Comparison of ENCODE assay signal across 21 cellular contexts in the genomic region with DNA sequence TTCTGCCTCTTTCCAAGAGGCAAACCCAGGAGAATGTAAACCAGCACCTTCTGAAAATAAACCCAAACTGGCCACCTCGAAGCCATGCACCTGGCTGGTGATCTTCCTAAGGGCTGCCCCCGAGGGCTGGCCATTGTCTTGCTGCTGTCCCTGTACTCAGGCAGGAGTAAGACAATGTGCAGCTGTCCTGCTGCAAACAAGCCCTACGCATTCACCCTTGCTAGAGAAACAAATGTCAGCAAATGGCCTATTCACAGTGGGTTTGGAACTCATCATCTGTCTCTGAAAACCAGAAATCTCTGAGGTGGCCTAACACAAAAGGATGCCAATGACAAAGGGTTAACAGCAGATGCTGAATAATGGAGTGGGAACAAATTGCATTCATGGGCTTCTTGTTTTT.
A peak's percentile ranks its signal among the peaks of the same experiment; 100 is the strongest.
DNase-seq lines count a peak whose midpoint lies in the region; FAIRE-seq and TF ChIP-seq lines count a peak whose summit lies in the region.
"Had no signal": no experiment of that assay in that cellular context is flagged by ENCODE, and none has a peak within 500 bp of the region (broad histone marks: within the 10 kb centered on the region; RNA-seq: fewer than 3 reads in every experiment).

No MANE protein-coding gene starts in this region.

- H3K4me1 Mint-ChIP-seq in MCF 10A (ENCODE audit: insufficient read depth, unreplicated experiment) = peaks cover 7% of the 10 kb centered on the region
- H3K4me1 Mint-ChIP-seq: activated naive CD8-positive, alpha-beta T cell treated with anti-CD3 and anti-CD28 coated beads, Interleukin-2, amount 50 U/mL, for 24 hours; naive thymus-derived CD8-positive, alpha-beta T cell had no signal

- no peaks in the 10 kb centered on the region for H3K9me3 Mint-ChIP-seq in MCF 10A (ENCODE audit: unreplicated experiment)
- H3K9me3 Mint-ChIP-seq: activated naive CD8-positive, alpha-beta T cell treated with anti-CD3 and anti-CD28 coated beads, Interleukin-2, amount 50 U/mL, for 24 hours; activated T-cell treated with anti-CD3 and anti-CD28 coated beads, Interleukin-2, amount 50 U/mL, for 4 hours; naive thymus-derived CD8-positive, alpha-beta T cell had no signal

- peak; percentile 47 for FAIRE-seq in bronchial epithelial cell (lab: Jason Lieb, UNC)
- FAIRE-seq: HTR-8/SVneo, kidney had no signal

- TF ChIP-seq CTCF in bronchial epithelial cell (IDR thresholded peaks at IDR 0.05; ENCODE audit: insufficient read depth, low read length, severe bottlenecking) (no peak), MCF 10A (IDR thresholded peaks at IDR 0.05; ENCODE audit: unreplicated experiment) (no peak)

- CTCF ChIA-PET in MCF 10A (lab: Yijun Ruan, JAX) = interaction anchor here (0.6 kb wide), 1 partner anchor 127 kb away, joined by 3 read pairs; no protein-coding TSS in a partner anchor

- H3K27ac Mint-ChIP-seq in MCF 10A (ENCODE audit: low read depth, unreplicated experiment) = no peak overlapping the region
- H3K27ac Mint-ChIP-seq: activated naive CD8-positive, alpha-beta T cell treated with anti-CD3 and anti-CD28 coated beads, Interleukin-2, amount 50 U/mL, for 24 hours; naive thymus-derived CD8-positive, alpha-beta T cell had no signal

- no TSS peak for BruUV-seq in MCF 10A (replicated peaks; lab: Mats Ljungman, UMichigan)

- POLR2A ChIA-PET in MCF 10A (lab: Yijun Ruan, JAX) = no interaction called here

- H3K4me3 Mint-ChIP-seq in MCF 10A (ENCODE audit: unreplicated experiment) = no peak overlapping the region
- H3K4me3 Mint-ChIP-seq: activated naive CD8-positive, alpha-beta T cell treated with anti-CD3 and anti-CD28 coated beads, Interleukin-2, amount 50 U/mL, for 24 hours; activated T-cell treated with anti-CD3 and anti-CD28 coated beads, Interleukin-2, amount 50 U/mL, for 4 hours; naive thymus-derived CD8-positive, alpha-beta T cell had no signal

- peaks cover 7% of the 10 kb centered on the region for H3K36me3 Mint-ChIP-seq in MCF 10A (ENCODE audit: insufficient read depth, unreplicated experiment)
- H3K36me3 Mint-ChIP-seq: naive thymus-derived CD8-positive, alpha-beta T cell had no signal

- no peaks in the 10 kb centered on the region for H3K27me3 ChIP-seq in bronchial epithelial cell (ENCODE audit: control insufficient read depth, insufficient read depth, low read length)
- H3K27me3 ChIP-seq: right atrium auricular region, upper lobe of left lung had no signal

- H3K36me3 ChIP-seq in bronchial epithelial cell (ENCODE audit: control insufficient read depth, insufficient read depth, low read length) = no peaks in the 10 kb centered on the region
- H3K36me3 ChIP-seq: right atrium auricular region, spleen, upper lobe of left lung had no signal

- H3K27me3 Mint-ChIP-seq in MCF 10A (ENCODE audit: insufficient read depth, unreplicated experiment) = no peaks in the 10 kb centered on the region

- intact Hi-C loops in MCF 10A (cut with micrococcal nuclease) = no loop called here

- H3K4me3 ChIP-seq in bronchial epithelial cell (ENCODE audit: low read depth, low read length) = no peak overlapping the region
- H3K4me3 ChIP-seq: right atrium auricular region, spleen, upper lobe of left lung had no signal

- peak; percentile 68 for DNase-seq in NCI-H1092 treated with DMSO at 0.1 percent for 48 hours (lab: John Stamatoyannopoulos, UW)
- DNase-seq in NCI-H345 treated with DMSO at 0.1 percent for 48 hours (lab: John Stamatoyannopoulos, UW; ENCODE audit: unreplicated experiment) = peak; percentile 82
- DNase-seq in bronchial epithelial cell (ENCODE audit: low read depth) = no peak
- DNase-seq in pons (ENCODE audit: low spot score) = peak; percentile 25
- DNase-seq in MCF 10A (ENCODE audit: unreplicated experiment) = no peak
- DNase-seq in effector CD8-positive, alpha-beta T cell (lab: John Stamatoyannopoulos, UW) = no peak
- DNase-seq in ureter (ENCODE audit: low spot score) = no peak
- DNase-seq: activated CD4-positive, alpha-beta T cell treated with anti-CD3 and anti-CD28 coated beads for 48 hours; activated naive CD8-positive, alpha-beta T cell treated with anti-CD3 and anti-CD28 coated beads, Interleukin-2, amount 50 U/mL, for 24 hours; activated T-cell treated with anti-CD3 and anti-CD28 coated beads, Interleukin-2, amount 50 U/mL, for 4 hours; C1 segment of cervical spinal cord; head of caudate nucleus; kidney; naive thymus-derived CD8-positive, alpha-beta T cell; NCI-H2029; NK-92 treated with Interleukin-12 subunit alpha and Interleukin-12 subunit beta, amount 100 ng/mL, for 24 hours; spleen; stimulated activated CD4-positive, alpha-beta T cell treated with anti-CD3 and anti-CD28 coated beads, Interleukin-2, amount 100 ng/mL, for 48 hours; upper lobe of left lung had no signal

Comparison
In these comparisons a context has a peak if more than half of its experiments do, and no peak if none do; other contexts are left out.
1. DNase-seq: peak in NCI-H1092 treated with DMSO at 0.1 percent for 48 hours (single experiment), NCI-H345 treated with DMSO at 0.1 percent for 48 hours (single experiment) and pons (single experiment); none in bronchial epithelial cell (single experiment), MCF 10A (single experiment), effector CD8-positive, alpha-beta T cell (single experiment) and ureter (single experiment).